In genomic region chr1:26472901-26473845, GRCh38 we compare ENCODE assay signal across 8 cellular contexts. TPM values are rescaled to one million over a fixed set of nuclear protein-coding genes. Genes with fewer than 3 reads are reported as not detected.
A peak's percentile ranks its signal among the peaks of the same experiment; 100 is the strongest.
DNase-seq lines count a peak whose midpoint lies in the region; ATAC-seq, FAIRE-seq and TF ChIP-seq lines count a peak whose summit lies in the region.

No MANE protein-coding gene starts in this region.

- H3K27ac ChIP-seq in cardiac muscle cell (peak overlapping the region; percentile 97), pancreas (peak overlapping the region; percentile 96 to 100 (median 100)), thymus (ENCODE audit: low read depth) (peak overlapping the region; percentile 100)

- no peak for FAIRE-seq in pancreas (lab: Jason Lieb, UNC)

- no peak for TF ChIP-seq CTCF in cardiac muscle cell (IDR thresholded peaks at IDR 0.05; ENCODE audit: low read depth, low read length)
- TF ChIP-seq CTCF in pancreas (IDR thresholded peaks at IDR 0.05) = no peak

- H3K9ac ChIP-seq in adipocyte (ENCODE audit: low read length) = peak overlapping the region; percentile 94

- H3K4me1 ChIP-seq in adipocyte (ENCODE audit: control insufficient read depth, insufficient read depth, low read length) = peaks cover 27% of the 10 kb centered on the region
- H3K4me1 ChIP-seq in cardiac muscle cell (ENCODE audit: low read depth) = peaks cover 6% of the 10 kb centered on the region
- peaks cover 7 to 23% (median 10%) of the 10 kb centered on the region in 3 donors for H3K4me1 ChIP-seq in pancreas
- H3K4me1 ChIP-seq in thymus (ENCODE audit: control insufficient read depth, insufficient read depth, low read length) = peaks cover 26% of the 10 kb centered on the region

- peaks cover 51% of the 10 kb centered on the region for H3K36me3 ChIP-seq in adipocyte (ENCODE audit: control insufficient read depth, insufficient read depth, low read length, severe bottlenecking)
- peaks cover 29% of the 10 kb centered on the region for H3K36me3 ChIP-seq in cardiac muscle cell
- H3K36me3 ChIP-seq in pancreas = peaks cover 0 to 35% (median 10%) of the 10 kb centered on the region in 3 donors
- H3K36me3 ChIP-seq in thymus (ENCODE audit: control insufficient read depth, insufficient read depth) = peaks cover 33% of the 10 kb centered on the region

- peak; percentile 71 for DNase-seq in NCI-H1417 treated with DMSO at 0.1 percent for 48 hours (lab: John Stamatoyannopoulos, UW)
- DNase-seq in SW480 (ENCODE audit: low spot score) = peak; percentile 82
- DNase-seq in adipocyte (ENCODE audit: low read depth) = peak; percentile 99
- DNase-seq in cardiac muscle cell (ENCODE audit: low read depth in 1 of 2, low spot score in 1 of 2) = peak; percentile 96 to 97
- peak; percentile 95 to 99 (median 98) for DNase-seq in pancreas

- H3K27me3 ChIP-seq in adipocyte (replicated peaks; ENCODE audit: control insufficient read depth, insufficient read depth, low read length) (no peaks in the 10 kb centered on the region), cardiac muscle cell (no peaks in the 10 kb centered on the region), pancreas (no peaks in the 10 kb centered on the region), thymus (ENCODE audit: control insufficient read depth, insufficient read depth) (no peaks in the 10 kb centered on the region)

- intact Hi-C loops in pancreas (cut with DNase I) = no loop called here

- H3K4me3 ChIP-seq in adipocyte (ENCODE audit: low read length) (peak overlapping the region; percentile 92), cardiac muscle cell (peak overlapping the region; percentile 97), pancreas (peak overlapping the region; percentile 91 to 100 (median 96)), thymus (ENCODE audit: low read length) (peak overlapping the region; percentile 100)

- TF ChIP-seq POLR2A in GM10847 (IDR thresholded peaks at IDR 0.05; ENCODE audit: extremely low read depth, insufficient read length) = peak; percentile 28

- WGBS in pancreas, 2 donors = 2% methylated on average over 59 to 70 of the region's 71 CpGs
- 6% methylated on average over 71 of the region's 71 CpGs for WGBS in thymus

- ATAC-seq in HG02763 (IDR thresholded peaks at IDR 0.05; ENCODE audit: unreplicated experiment) = peak; percentile 74
- ATAC-seq in pancreas = peak; percentile 82 to 93 (median 86)

- H3K9me3 ChIP-seq in adipocyte (ENCODE audit: control insufficient read depth, low read length) (no peaks in the 10 kb centered on the region), cardiac muscle cell (ENCODE audit: low read depth) (no peaks in the 10 kb centered on the region), pancreas (no peaks in the 10 kb centered on the region), thymus (ENCODE audit: control insufficient read depth) (no peaks in the 10 kb centered on the region)

RNA-seq across cellular contexts. Expression of gene HMGN2, which starts 0.9 kb away (rescaled TPM):
- 417 and 533 TPM in 2 replicates for total RNA-seq in cardiac muscle cell
- polyA plus RNA-seq in cardiac muscle cell = 792 and 1,191 TPM in 2 replicates
- 100 to 1,000 TPM; 102 to 192 (median 143) TPM for total RNA-seq in pancreas
- polyA plus RNA-seq in pancreas = 100 to 1,000 TPM; 178 to 438 TPM
- polyA plus RNA-seq in thymus = 1,143 TPM

RNA-seq across cellular contexts. Expression of gene DHDDS, which starts 41.1 kb away (rescaled TPM):
- 48.7 and 51.1 TPM in 2 replicates for total RNA-seq in cardiac muscle cell
- polyA plus RNA-seq in cardiac muscle cell = 41.7 and 46.8 TPM in 2 replicates
- 10 to 100 TPM; 15.0 to 24.5 (median 19.8) TPM for total RNA-seq in pancreas
- 10 to 100 TPM; 19.2 to 19.9 TPM for polyA plus RNA-seq in pancreas
- polyA plus RNA-seq in thymus = 18.4 TPM

RNA-seq across cellular contexts. Expression of gene RPS6KA1, which starts 56.4 kb away (rescaled TPM):
- total RNA-seq in cardiac muscle cell (32.4 and 46.2 TPM in 2 replicates), pancreas (10 to 100 TPM; 16.9 to 32.2 (median 20.0) TPM)
- polyA plus RNA-seq in cardiac muscle cell (22.6 and 26.9 TPM in 2 replicates), pancreas (10 to 100 TPM; 13.6 to 13.7 TPM), thymus (30.4 TPM)

Comparison
In these comparisons a context has a peak if more than half of its experiments do, and no peak if none do; other contexts are left out.
1. Peak in every context shown above with its lines: DNase-seq, ATAC-seq, H3K4me3 ChIP-seq and H3K27ac ChIP-seq.